8 cellular contexts compared by ENCODE assay signal in the genomic region with DNA sequence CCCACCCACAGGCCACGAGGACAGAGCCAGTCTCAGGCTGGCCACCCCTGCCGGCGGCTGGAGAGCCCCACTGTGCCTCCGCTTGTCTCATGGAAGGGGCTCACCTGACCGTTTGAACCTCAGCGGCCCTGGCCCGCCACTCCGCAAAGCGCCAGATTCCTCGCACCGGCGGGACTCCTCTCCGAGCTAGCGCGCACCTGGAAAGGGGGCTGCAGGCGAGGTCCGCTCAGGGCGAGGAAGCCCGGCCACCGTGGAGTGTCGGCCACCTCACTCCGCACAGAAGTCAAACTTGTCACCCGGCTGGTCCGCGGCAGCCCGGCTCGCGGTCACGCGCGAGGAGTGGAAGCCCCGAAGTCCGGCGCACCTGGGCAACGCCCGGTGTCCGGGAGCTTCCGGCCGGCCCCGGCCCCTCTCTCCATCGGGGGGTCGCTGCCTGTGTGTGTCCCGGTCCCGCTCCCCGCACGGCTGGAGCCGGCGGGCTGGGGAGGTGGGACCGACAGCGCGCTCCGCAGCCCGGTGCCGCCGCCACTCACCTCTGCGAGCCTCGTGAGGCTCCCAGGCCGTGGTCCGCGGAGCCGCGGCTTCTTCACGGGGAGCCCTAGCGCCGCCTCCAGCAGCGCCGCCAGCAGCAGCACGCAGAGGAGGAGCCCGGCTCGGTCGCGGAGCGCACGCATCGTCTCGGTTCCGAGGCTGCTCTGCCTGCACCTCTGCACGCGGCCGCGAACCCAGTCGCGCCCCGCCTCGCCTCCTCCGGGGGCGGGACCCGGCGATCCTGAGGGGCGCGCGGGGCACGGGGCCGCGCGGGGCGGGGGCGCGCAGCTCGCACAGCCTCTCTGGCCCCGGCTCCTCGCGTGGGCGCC. TPM values are rescaled to one million over a fixed set of nuclear protein-coding genes. Genes with fewer than 3 reads are reported as not detected.
DNase-seq lines count a peak whose midpoint lies in the region; ATAC-seq and TF ChIP-seq lines count a peak whose summit lies in the region.

A gene (minus strand): TSS at position 697 of the 860 bp plus-strand sequence. CDS start 23 bp downstream, at position 674.

- POLR2A ChIA-PET in BJ (lab: Charles Lee) = no interaction called here

- H3K27me3 Mint-ChIP-seq in T-helper 2 cell treated with Interferon-gamma antibody and Interleukin-4, amounts not matched to agents 5 μg/mL and 100 μg/mL, for 36 hours (ENCODE audit: low read depth) = peaks cover 38% of the 10 kb centered on the region

- H3K27ac Mint-ChIP-seq in T-helper 2 cell treated with Interferon-gamma antibody and Interleukin-4, amounts not matched to agents 5 μg/mL and 100 μg/mL, for 36 hours = no peak within 1 kb of the TSS

- H3K9me3 Mint-ChIP-seq in T-helper 2 cell treated with Interferon-gamma antibody and Interleukin-4, amounts not matched to agents 5 μg/mL and 100 μg/mL, for 36 hours = peaks cover 4% of the 10 kb centered on the region

- no peaks in the 10 kb centered on the region for H3K36me3 ChIP-seq in BJ (ENCODE audit: control insufficient read depth, insufficient read depth, low read length)

- H3K4me3 Mint-ChIP-seq in T-helper 2 cell treated with Interferon-gamma antibody and Interleukin-4, amounts not matched to agents 5 μg/mL and 100 μg/mL, for 36 hours = peak within 1 kb of the TSS; percentile 60

- no peaks in the 10 kb centered on the region for H3K36me3 Mint-ChIP-seq in T-helper 2 cell treated with Interferon-gamma antibody and Interleukin-4, amounts not matched to agents 5 μg/mL and 100 μg/mL, for 36 hours (ENCODE audit: low read depth)

- ATAC-seq in GM19324 (IDR thresholded peaks at IDR 0.05; ENCODE audit: low FRiP score, unreplicated experiment) = peak; percentile 72

- CTCF ChIA-PET in BJ (lab: Yijun Ruan, JAX) = interaction anchor here (0.6 kb wide), 1 partner anchor 1086 kb away, joined by 3 read pairs; no protein-coding TSS in a partner anchor

- H3K4me1 Mint-ChIP-seq in T-helper 2 cell treated with Interferon-gamma antibody and Interleukin-4, amounts not matched to agents 5 μg/mL and 100 μg/mL, for 36 hours (ENCODE audit: low read depth) = no peaks in the 10 kb centered on the region

- TF ChIP-seq CTCF in BJ (IDR thresholded peaks at IDR 0.05; ENCODE audit: insufficient read depth, low read depth, low read length) (no peak), cardiac fibroblast (IDR thresholded peaks at IDR 0.05; ENCODE audit: low read depth, low read length) (no peak)

- DNase-seq in BJ (ENCODE audit: low read depth) (no peak), HK-2 (ENCODE audit: unreplicated experiment) (peak; percentile 56), cardiac fibroblast (ENCODE audit: low read depth in 2 of 2) (peak; percentile 19 to 42), left kidney (ENCODE audit: low read depth, low spot score) (peak; percentile 81), NK-92 (lab: John Stamatoyannopoulos, UW; ENCODE audit: unreplicated experiment) (no peak)
- DNase-seq in T-helper 2 cell treated with Interferon-gamma antibody and Interleukin-4, amounts not matched to agents 5 μg/mL and 100 μg/mL, for 36 hours (ENCODE audit: low spot score) = peak; percentile 39
- DNase-seq in stimulated activated CD4-positive, alpha-beta T cell treated with anti-CD3 and anti-CD28 coated beads, Interleukin-2, amount 100 ng/mL, for 48 hours = peak; percentile 26 to 36

- H3K4me3 ChIP-seq in BJ (ENCODE audit: low read depth, low read length) = peak within 1 kb of the TSS; percentile 45
- H3K4me3 ChIP-seq in cardiac fibroblast (replicated peaks in 1 of 2; ENCODE audit: low read depth in 2 of 2, low read length in 2 of 2) = peak within 1 kb of the TSS; percentile 41 to 51

- peaks cover 16% of the 10 kb centered on the region for H3K27me3 ChIP-seq in BJ (ENCODE audit: control insufficient read depth, insufficient read depth, low read length)

RNA-seq across cellular contexts. Expression of the gene that starts here (rescaled TPM):
- 0.07 TPM in 2 replicates for polyA plus RNA-seq in BJ (2011; rRNA removed)
- 0.05 TPM in 1 of 2 replicates, not detected in the other for polyA minus RNA-seq in BJ (2011; rRNA and poly(A)+ RNA removed)

Comparison
In these comparisons a context has a peak if more than half of its experiments do, and no peak if none do; other contexts are left out.
1. DNase-seq: peak in HK-2 (single experiment), T-helper 2 cell treated with Interferon-gamma antibody and Interleukin-4, amounts not matched to agents 5 μg/mL and 100 μg/mL, for 36 hours (single experiment), cardiac fibroblast (2 of 2), left kidney (single experiment) and stimulated activated CD4-positive, alpha-beta T cell treated with anti-CD3 and anti-CD28 coated beads, Interleukin-2, amount 100 ng/mL, for 48 hours (2 of 2); none in BJ (single experiment) and NK-92 (single experiment).